16 cellular contexts compared by ENCODE assay signal in genomic region chr14:23487216-23487615, GRCh38. TPM values are rescaled to one million over a fixed set of nuclear protein-coding genes. Genes with fewer than 3 reads are reported as not detected.
DNase-seq lines count a peak whose midpoint lies in the region; ATAC-seq and TF ChIP-seq lines count a peak whose summit lies in the region.
"Had no signal": no experiment of that assay in that cellular context is flagged by ENCODE, and none has a peak within 500 bp of the region (broad histone marks: within the 10 kb centered on the region; RNA-seq: fewer than 3 reads in every experiment).

No MANE protein-coding gene starts in this region.

- in situ Hi-C loops in G401 (cut with HindIII; ENCODE audit: low sequenced_read_pairs): no loop called here
- in situ Hi-C loops in gastrocnemius medialis (cut with MboI; ENCODE audit: low sequenced_read_pairs in 4 of 4): no loop called here

- no peak for TF ChIP-seq POLR2A in gastrocnemius medialis (IDR thresholded peaks at IDR 0.05)

- H3K27ac ChIP-seq in dorsolateral prefrontal cortex: peak overlapping the region in 45 of 59 donors; percentile 1 to 86 (median 51)
- no peak overlapping the region for H3K27ac ChIP-seq in gastrocnemius medialis

- no peaks in the 10 kb centered on the region for H3K4me1 ChIP-seq in gastrocnemius medialis

- H3K27me3 ChIP-seq in dorsolateral prefrontal cortex (no peaks in the 10 kb centered on the region), gastrocnemius medialis (no peaks in the 10 kb centered on the region)

- H3K9me3 ChIP-seq in gastrocnemius medialis: no peaks in the 10 kb centered on the region

- ATAC-seq in GM19351 (IDR thresholded peaks at IDR 0.05; ENCODE audit: unreplicated experiment) (no peak), gastrocnemius medialis (no peak)
- ATAC-seq: HCT116 had no signal

- H3K36me3 ChIP-seq in gastrocnemius medialis: no peaks in the 10 kb centered on the region

- DNase-seq in G401 (ENCODE audit: low spot score) (peak; percentile 88), NCI-H524 treated with DMSO at 0.1 percent for 48 hours (lab: John Stamatoyannopoulos, UW) (peak; percentile 52), dorsolateral prefrontal cortex (peak in 1 of 10 donors; percentile 74), nucleus accumbens (lab: John Stamatoyannopoulos, UW) (peak in 36 of 56 donors; percentile 5 to 60 (median 22)), EL (no peak), gastrocnemius medialis (no peak), NK-92 (lab: John Stamatoyannopoulos, UW; ENCODE audit: unreplicated experiment) (no peak)
- DNase-seq: CD4-positive, alpha-beta memory T cell; IMR-90; NCI-H1417; NCI-H2081 treated with DMSO at 0.1 percent for 48 hours; NCI-H226; SIG-M5 had no signal

- H3K4me3 ChIP-seq in dorsolateral prefrontal cortex (peak overlapping the region in 45 of 59 donors; percentile 0 to 47 (median 31)), gastrocnemius medialis (no peak overlapping the region)

- TF ChIP-seq CTCF in dorsolateral prefrontal cortex (IDR thresholded peaks at IDR 0.05 in 54 of 56, conservative IDR thresholded peaks at IDR 0.05 in 2 of 56; ENCODE audit: low read depth in 1 of 56, partially characterized antibody in 56 of 56) (no peak), gastrocnemius medialis (IDR thresholded peaks at IDR 0.05 in 4 of 5, conservative IDR thresholded peaks at IDR 0.05 in 1 of 5) (no peak)

- intact Hi-C loops in dorsolateral prefrontal cortex (cut with DNase I) (no loop called here), gastrocnemius medialis (cut with DNase I; ENCODE audit: low total_unique reads) (no loop called here)

RNA-seq across cellular contexts. Expression of gene NGDN, which starts 17.7 kb away (rescaled TPM):
- total RNA-seq in G401 (2014; rRNA removed; shearing (Covaris generic)): 47.6 and 52.1 TPM in 2 replicates
- 10 to 100 TPM; 23.4 to 51.0 (median 37.9) TPM for total RNA-seq in dorsolateral prefrontal cortex
- 10 to 100 TPM; 27.9 to 41.9 (median 36.1) TPM for total RNA-seq in gastrocnemius medialis

RNA-seq across cellular contexts. Expression of gene MYH7, which starts 51.8 kb away (rescaled TPM):
- total RNA-seq in G401 (2014; rRNA removed; shearing (Covaris generic)): not detected in 2 replicates
- total RNA-seq in dorsolateral prefrontal cortex: 1 to 10 TPM in 106 of 120 experiments, under 1 TPM in 14; 0.40 to 6.7 (median 1.9) TPM
- total RNA-seq in gastrocnemius medialis: 1,000 to 10,000 TPM; 1,360 to 5,274 (median 3,359) TPM
- total RNA-seq: B cell; CD4-positive, alpha-beta memory T cell; IMR-90 had no signal

Comparison
In these comparisons a context has a peak if more than half of its experiments do, and no peak if none do; other contexts are left out.
1. DNase-seq: peak in G401 (single experiment), NCI-H524 treated with DMSO at 0.1 percent for 48 hours (single experiment) and nucleus accumbens (36 of 56); none in EL (single experiment), gastrocnemius medialis (0 of 2) and NK-92 (single experiment).
2. H3K27ac ChIP-seq: peak in dorsolateral prefrontal cortex (45 of 59); none in gastrocnemius medialis (0 of 4).
3. H3K4me3 ChIP-seq: peak in dorsolateral prefrontal cortex (45 of 59); none in gastrocnemius medialis (0 of 4).
4. RNA of gene MYH7, which starts 51.8 kb away (total RNA-seq): 1,360 to 5,274 TPM in gastrocnemius medialis; 0.40 to 6.7 TPM in dorsolateral prefrontal cortex and not detected in G401; every median in the first group is over 100 times any median in the second.